8 cellular contexts compared by ENCODE assay signal in the genomic region with DNA sequence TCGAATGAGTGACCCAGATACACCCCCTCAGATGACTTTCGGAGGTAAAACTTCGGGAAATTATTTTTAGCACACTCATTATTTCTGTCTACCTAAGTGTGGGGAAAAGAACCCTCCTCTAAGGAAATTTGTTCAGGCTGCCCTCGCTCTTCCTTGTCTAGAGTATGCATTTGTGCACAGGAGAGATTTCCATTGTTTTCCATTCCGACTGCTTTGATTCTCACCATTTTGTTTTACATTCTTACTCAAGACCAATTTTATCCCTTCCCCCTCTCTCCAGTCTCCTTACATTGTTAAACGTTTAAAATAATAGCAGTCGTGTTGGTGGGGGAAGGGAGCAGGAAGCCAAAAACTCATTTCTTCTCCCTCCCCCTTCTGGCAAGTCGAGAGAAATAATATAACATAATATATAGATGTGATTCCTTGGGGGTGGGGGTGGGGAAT. TPM values are rescaled to one million over a fixed set of nuclear protein-coding genes. Genes with fewer than 3 reads are reported as not detected.
A peak's percentile ranks its signal among the peaks of the same experiment; 100 is the strongest.
DNase-seq lines count a peak whose midpoint lies in the region; ATAC-seq and TF ChIP-seq lines count a peak whose summit lies in the region.

No MANE protein-coding gene starts in this region.

- no peak for TF ChIP-seq EP300 in gastroesophageal sphincter (IDR thresholded peaks at IDR 0.05)

- no peaks in the 10 kb centered on the region for H3K27me3 Mint-ChIP-seq in activated naive CD8-positive, alpha-beta T cell treated with anti-CD3 and anti-CD28 coated beads, Interleukin-2, amount 50 U/mL, for 24 hours

- no peaks in the 10 kb centered on the region for H3K9me3 Mint-ChIP-seq in activated naive CD8-positive, alpha-beta T cell treated with anti-CD3 and anti-CD28 coated beads, Interleukin-2, amount 50 U/mL, for 24 hours

- H3K27me3 ChIP-seq in Panc1 (ENCODE audit: control insufficient read depth, insufficient read depth, low read length) (no peaks in the 10 kb centered on the region), gastroesophageal sphincter (no peaks in the 10 kb centered on the region)

- WGBS in gastroesophageal sphincter (ENCODE audit: low coverage in 1 of 2), 2 donors, result 4 to 6% methylated on average over 8 of the region's 8 CpGs

- H3K36me3 Mint-ChIP-seq in activated naive CD8-positive, alpha-beta T cell treated with anti-CD3 and anti-CD28 coated beads, Interleukin-2, amount 50 U/mL, for 24 hours (ENCODE audit: low read depth), result peaks cover 26% of the 10 kb centered on the region

- H3K27ac Mint-ChIP-seq in activated naive CD8-positive, alpha-beta T cell treated with anti-CD3 and anti-CD28 coated beads, Interleukin-2, amount 50 U/mL, for 24 hours, result no peak overlapping the region

- BruUV-seq in Panc1 (replicated peaks; lab: Mats Ljungman, UMichigan), result TSS peak; percentile 80

- peak; percentile 9 for ATAC-seq in Panc1
- ATAC-seq in gastroesophageal sphincter, result no peak
- ATAC-seq in GM21576 (IDR thresholded peaks at IDR 0.05; ENCODE audit: unreplicated experiment), result no peak
- no peak for ATAC-seq in activated naive CD8-positive, alpha-beta T cell treated with anti-CD3 and anti-CD28 coated beads, Interleukin-2, amount 50 U/mL, for 24 hours

- H3K36me3 ChIP-seq in Panc1 (ENCODE audit: control insufficient read depth, insufficient read depth, low read length), result no peaks in the 10 kb centered on the region; the same call in 1 of the 2 replicates
- peaks cover 0 to 15% of the 10 kb centered on the region in 2 donors for H3K36me3 ChIP-seq in gastroesophageal sphincter

- no peaks in the 10 kb centered on the region for H3K9me3 ChIP-seq in Panc1 (ENCODE audit: control insufficient read depth, insufficient read depth, low read depth, low read length)
- H3K9me3 ChIP-seq in gastroesophageal sphincter, result no peaks in the 10 kb centered on the region

- H3K4me1 ChIP-seq in Panc1 (ENCODE audit: control insufficient read depth, insufficient read depth, low read length) (peaks cover 34% of the 10 kb centered on the region), gastroesophageal sphincter (peaks cover 6 to 81% (median 43%) of the 10 kb centered on the region in 3 donors)

- peak overlapping the region; percentile 92 for H3K4me3 ChIP-seq in GM12875 (ENCODE audit: low read depth, low read length)
- peak overlapping the region; percentile 63 to 77 for H3K4me3 ChIP-seq in Panc1 (ENCODE audit: low read depth in 2 of 2, low read length in 2 of 2)
- peak overlapping the region; percentile 4 to 67 for H3K4me3 ChIP-seq in gastroesophageal sphincter
- H3K4me3 ChIP-seq in skin epidermis, result peak overlapping the region; percentile 66 to 88 (median 81)

- intact Hi-C loops in Panc1 (cut with micrococcal nuclease; ENCODE audit: unreplicated experiment), result no loop called here

- peaks cover 10% of the 10 kb centered on the region for H3K4me1 Mint-ChIP-seq in activated naive CD8-positive, alpha-beta T cell treated with anti-CD3 and anti-CD28 coated beads, Interleukin-2, amount 50 U/mL, for 24 hours

- in situ Hi-C loops in Panc1 (cut with HindIII; ENCODE audit: low pct_unique_long_range_greater_than_20kb, low sequenced_read_pairs), result no loop called here

- CTCF ChIA-PET in Panc1 (lab: Charles Lee), result no interaction called here

- H3K27ac ChIP-seq in Panc1 (ENCODE audit: low read length) (peak overlapping the region; percentile 96), gastroesophageal sphincter (peak overlapping the region; percentile 59 to 97 (median 91)), skin epidermis (peak overlapping the region; percentile 8 to 98 (median 93))

- no peak for TF ChIP-seq CTCF in GM12875 (IDR thresholded peaks at IDR 0.05; ENCODE audit: borderline replicate concordance, insufficient read depth, low read depth, low read length)
- no peak for TF ChIP-seq CTCF in Panc1 (IDR thresholded peaks at IDR 0.05)
- no peak for TF ChIP-seq CTCF in gastroesophageal sphincter (IDR thresholded peaks at IDR 0.05)

- POLR2A ChIA-PET in Panc1 (lab: Charles Lee), result no interaction called here

- no peak for TF ChIP-seq POLR2A in gastroesophageal sphincter (IDR thresholded peaks at IDR 0.05)

- no peak for DNase-seq in Panc1 (ENCODE audit: low read depth, low spot score)
- no peak for DNase-seq in NCI-H1436 (lab: John Stamatoyannopoulos, UW)
- no peak for DNase-seq in AG08396 (ENCODE audit: low spot score)
- no peak for DNase-seq in activated naive CD8-positive, alpha-beta T cell treated with anti-CD3 and anti-CD28 coated beads, Interleukin-2, amount 50 U/mL, for 24 hours

- no peak overlapping the region for H3K4me3 Mint-ChIP-seq in activated naive CD8-positive, alpha-beta T cell treated with anti-CD3 and anti-CD28 coated beads, Interleukin-2, amount 50 U/mL, for 24 hours

RNA-seq across cellular contexts. Expression of gene CHD3, which starts 1.5 kb away (rescaled TPM):
- total RNA-seq in Panc1 (2021; ENCODE audit: unreplicated experiment), result 84.6 TPM
- 113 TPM for polyA plus RNA-seq in Panc1 (2012; ENCODE audit: insufficient read length)
- total RNA-seq in gastroesophageal sphincter, result 100 to 1,000 TPM in 3 of 4 donors, 10 to 100 TPM in 1; 56.7 to 134 (median 120) TPM

RNA-seq across cellular contexts. Expression of gene RNF227, which starts 29.0 kb away (rescaled TPM):
- total RNA-seq in Panc1 (2021; ENCODE audit: unreplicated experiment) (2.6 TPM), gastroesophageal sphincter (1 to 10 TPM; 1.6 to 5.4 (median 2.1) TPM)
- polyA plus RNA-seq in Panc1 (2012; ENCODE audit: insufficient read length), result 3.6 TPM

RNA-seq across cellular contexts. Expression of gene CYB5D1, which starts 29.3 kb away (rescaled TPM):
- total RNA-seq in Panc1 (2021; ENCODE audit: unreplicated experiment) (8.6 TPM), gastroesophageal sphincter (10 to 100 TPM; 12.0 to 18.7 (median 13.7) TPM)
- 9.2 TPM for polyA plus RNA-seq in Panc1 (2012; ENCODE audit: insufficient read length)

RNA-seq across cellular contexts. Expression of gene NAA38, which starts 29.7 kb away (rescaled TPM):
- total RNA-seq in Panc1 (2021; ENCODE audit: unreplicated experiment) (75.2 TPM), gastroesophageal sphincter (10 to 100 TPM; 60.5 to 84.7 (median 69.8) TPM)
- 176 TPM for polyA plus RNA-seq in Panc1 (2012; ENCODE audit: insufficient read length)

RNA-seq across cellular contexts. Expression of gene TMEM88, which starts 32.2 kb away (rescaled TPM):
- 1.6 TPM for total RNA-seq in Panc1 (2021; ENCODE audit: unreplicated experiment)
- polyA plus RNA-seq in Panc1 (2012; ENCODE audit: insufficient read length), result 1.1 TPM
- 10 to 100 TPM in 3 of 4 donors, 1 to 10 TPM in 1; 6.5 to 41.6 (median 29.6) TPM for total RNA-seq in gastroesophageal sphincter

Comparison
In these comparisons a context has a peak if more than half of its experiments do, and no peak if none do; other contexts are left out.
1. H3K4me3 ChIP-seq: peak in every context shown above with its lines; median percentile 92 in GM12875; 81 in skin epidermis; 70 in Panc1; 36 in gastroesophageal sphincter.